18 cellular contexts compared by ENCODE assay signal in the genomic region with DNA sequence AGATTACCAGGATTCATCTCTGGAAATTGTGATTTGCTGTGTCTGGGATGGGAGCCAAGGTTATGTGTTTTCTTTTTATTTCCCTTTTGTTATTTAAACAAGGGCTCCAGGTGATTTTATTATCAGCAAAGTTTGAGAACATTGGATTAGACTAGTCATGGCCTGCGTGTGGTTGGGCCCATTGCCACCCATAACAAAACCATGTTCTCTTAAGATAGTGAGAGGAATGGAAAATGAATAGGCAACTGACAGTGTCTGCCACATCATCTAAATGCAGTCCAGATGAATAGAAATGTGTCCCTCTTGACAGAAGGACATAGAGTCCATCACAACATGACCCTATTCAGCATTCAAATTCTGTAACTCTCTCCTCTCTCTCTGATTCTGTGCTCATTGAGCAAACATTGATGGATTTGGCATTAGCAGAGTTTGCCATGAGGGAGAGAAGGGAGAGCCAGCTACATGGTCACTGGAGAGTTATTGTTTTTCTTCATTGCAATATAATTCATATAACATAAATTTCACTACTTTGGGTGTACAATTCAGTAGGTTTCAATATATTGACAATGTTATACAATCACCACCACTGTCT. TPM values are rescaled to one million over a fixed set of nuclear protein-coding genes. Genes with fewer than 3 reads are reported as not detected.
A peak's percentile ranks its signal among the peaks of the same experiment; 100 is the strongest.
DNase-seq lines count a peak whose midpoint lies in the region; ATAC-seq and TF ChIP-seq lines count a peak whose summit lies in the region.
"Had no signal": no experiment of that assay in that cellular context is flagged by ENCODE, and none has a peak within 500 bp of the region (broad histone marks: within the 10 kb centered on the region; RNA-seq: fewer than 3 reads in every experiment).

No MANE protein-coding gene starts in this region.

- H3K4me3 ChIP-seq in breast epithelium, result no peak overlapping the region
- H3K4me3 ChIP-seq in brain microvascular endothelial cell (ENCODE audit: low read depth, low read length), result no peak overlapping the region
- no peak overlapping the region for H3K4me3 ChIP-seq in mucosa of descending colon
- H3K4me3 ChIP-seq: GM23338, SK-N-MC had no signal

- CTCF ChIA-PET in MCF 10A (lab: Yijun Ruan, JAX), result interaction anchor here (0.7 kb wide), 1 partner anchor 126 kb away, joined by 4 read pairs; no protein-coding TSS in a partner anchor

- H3K27me3 ChIP-seq in breast epithelium, result peaks cover 0 to 44% of the 10 kb centered on the region in 2 donors
- no peaks in the 10 kb centered on the region for H3K27me3 ChIP-seq in brain microvascular endothelial cell (replicated peaks)

- no peak for TF ChIP-seq POLR2A in breast epithelium (IDR thresholded peaks at IDR 0.05)

- H3K27ac ChIP-seq in breast epithelium, result no peak overlapping the region
- no peak overlapping the region for H3K27ac ChIP-seq in brain microvascular endothelial cell
- H3K27ac ChIP-seq: SK-N-MC had no signal

- H3K9me3 ChIP-seq in breast epithelium (no peaks in the 10 kb centered on the region), mucosa of descending colon (no peaks in the 10 kb centered on the region)

- H3K9me3 Mint-ChIP-seq in MCF 10A (ENCODE audit: unreplicated experiment), result no peaks in the 10 kb centered on the region
- H3K9me3 Mint-ChIP-seq: GM23338 had no signal

- H3K4me3 Mint-ChIP-seq in MCF 10A (ENCODE audit: unreplicated experiment), result no peak overlapping the region
- H3K4me3 Mint-ChIP-seq: B cell; CD4-positive, alpha-beta memory T cell; GM23338 had no signal

- intact Hi-C loops in MCF 10A (cut with micrococcal nuclease), result no loop called here
- intact Hi-C loops in breast epithelium (cut with DNase I; ENCODE audit: low total_unique reads), result no loop called here
- intact Hi-C loops in mucosa of descending colon (cut with DNase I, micrococcal nuclease), result no loop called here

- in situ Hi-C loops in brain microvascular endothelial cell (cut with HindIII; ENCODE audit: low pct_ligation_motif_present, low sequenced_read_pairs), result no loop called here

- H3K27ac Mint-ChIP-seq in MCF 10A (ENCODE audit: low read depth, unreplicated experiment), result no peak overlapping the region
- H3K27ac Mint-ChIP-seq: B cell; CD4-positive, alpha-beta memory T cell; GM23338 had no signal

- no peak for TF ChIP-seq CTCF in MCF 10A (IDR thresholded peaks at IDR 0.05; ENCODE audit: unreplicated experiment)
- TF ChIP-seq CTCF in breast epithelium (IDR thresholded peaks at IDR 0.05), result no peak
- no peak for TF ChIP-seq CTCF in brain microvascular endothelial cell (IDR thresholded peaks at IDR 0.05; ENCODE audit: low read depth, low read length, missing control alignments)
- TF ChIP-seq CTCF in mucosa of descending colon (IDR thresholded peaks at IDR 0.05), result no peak

- DNase-seq in MCF 10A (ENCODE audit: unreplicated experiment), result peak; percentile 36
- no peak for DNase-seq in breast epithelium (ENCODE audit: low spot score in 2 of 2)
- DNase-seq in NCI-H69 (lab: John Stamatoyannopoulos, UW), result peak; percentile 49
- peak; percentile 50 for DNase-seq in brain microvascular endothelial cell
- peak in 2 of 3 donors; percentile 17 to 33 for DNase-seq in mucosa of descending colon
- no peak for DNase-seq in stimulated activated naive CD4-positive, alpha-beta T cell (lab: John Stamatoyannopoulos, UW)
- no peak for DNase-seq in T-helper 2 cell
- DNase-seq: ACHN; CD4-positive, alpha-beta memory T cell; NCI-H1092; NCI-H1694 treated with DMSO at 0.1 percent for 48 hours; NCI-H2171 treated with DMSO at 0.1 percent for 48 hours; NCI-H524 treated with DMSO at 0.1 percent for 48 hours; NK-92 treated with Interleukin-12 subunit alpha and Interleukin-12 subunit beta, amount 100 ng/mL, for 24 hours had no signal

- H3K36me3 ChIP-seq in breast epithelium, result no peaks in the 10 kb centered on the region
- H3K36me3 ChIP-seq in brain microvascular endothelial cell (replicated peaks), result no peaks in the 10 kb centered on the region
- H3K36me3 ChIP-seq in mucosa of descending colon (ENCODE audit: low read depth), result no peaks in the 10 kb centered on the region

- H3K4me1 ChIP-seq in breast epithelium (no peaks in the 10 kb centered on the region), mucosa of descending colon (ENCODE audit: low read depth) (no peaks in the 10 kb centered on the region)

- BruUV-seq in MCF 10A (replicated peaks; lab: Mats Ljungman, UMichigan), result no TSS peak

- H3K27me3 Mint-ChIP-seq in MCF 10A (ENCODE audit: insufficient read depth, unreplicated experiment), result peaks cover 61% of the 10 kb centered on the region
- H3K27me3 Mint-ChIP-seq: B cell; CD4-positive, alpha-beta memory T cell had no signal

- H3K36me3 Mint-ChIP-seq in MCF 10A (ENCODE audit: insufficient read depth, unreplicated experiment), result no peaks in the 10 kb centered on the region
- H3K36me3 Mint-ChIP-seq: CD4-positive, alpha-beta memory T cell had no signal

- peak; percentile 75 for ATAC-seq in mucosa of descending colon
- ATAC-seq in HG03520 (IDR thresholded peaks at IDR 0.05; ENCODE audit: unreplicated experiment), result no peak
- ATAC-seq: GM23338 had no signal

- POLR2A ChIA-PET in MCF 10A (lab: Yijun Ruan, JAX), result no interaction called here

- H3K4me1 Mint-ChIP-seq in MCF 10A (ENCODE audit: insufficient read depth, unreplicated experiment), result no peaks in the 10 kb centered on the region
- H3K4me1 Mint-ChIP-seq: B cell; CD4-positive, alpha-beta memory T cell had no signal

RNA-seq across cellular contexts. Expression of a gene that starts 11.7 kb away (rescaled TPM):
- total RNA-seq in MCF 10A (2022) (0.37 and 0.63 TPM in 2 replicates), breast epithelium (under 1 TPM; under 0.01 to 0.88 (median 0.66) TPM), mucosa of descending colon (10 to 100 TPM; 22.8 to 34.7 (median 29.5) TPM)
- total RNA-seq: CD4-positive, alpha-beta memory T cell had no signal

Comparison
In these comparisons a context has a peak if more than half of its experiments do, and no peak if none do; other contexts are left out.
1. DNase-seq: peak in MCF 10A (single experiment), NCI-H69 (single experiment), brain microvascular endothelial cell (single experiment) and mucosa of descending colon (2 of 3); none in breast epithelium (0 of 2), stimulated activated naive CD4-positive, alpha-beta T cell (0 of 6) and T-helper 2 cell (0 of 5).
2. RNA of a gene that starts 11.7 kb away (total RNA-seq): 22.8 to 34.7 TPM in mucosa of descending colon; under 0.01 to 0.88 TPM in breast epithelium and 0.37 to 0.63 TPM in MCF 10A; every median in the first group is over 10 times any median in the second.